In genomic region chr5:95892784-95893354, GRCh38 we compare ENCODE assay signal across 9 cellular contexts.
A peak's percentile ranks its signal among the peaks of the same experiment; 100 is the strongest.
DNase-seq lines count a peak whose midpoint lies in the region; ATAC-seq and TF ChIP-seq lines count a peak whose summit lies in the region.
"Had no signal": no experiment of that assay in that cellular context is flagged by ENCODE, and none has a peak within 500 bp of the region (broad histone marks: within the 10 kb centered on the region; RNA-seq: fewer than 3 reads in every experiment).

No MANE protein-coding gene starts in this region.

- H3K27ac Mint-ChIP-seq in natural killer cell = no peak overlapping the region
- no peak overlapping the region for H3K27ac Mint-ChIP-seq in natural killer cell treated with Interleukin-12 subunit alpha and Interleukin-12 subunit beta and Interleukin-15 and Interleukin-18, amount 100 ng/mL, for 72 hours
- H3K27ac Mint-ChIP-seq: activated naive CD8-positive, alpha-beta T cell had no signal

- no peak overlapping the region for H3K9ac ChIP-seq in parathyroid adenoma

- H3K36me3 ChIP-seq in parathyroid adenoma (ENCODE audit: control insufficient read depth, insufficient read depth, low read length) = no peaks in the 10 kb centered on the region

- no peaks in the 10 kb centered on the region for H3K9me3 Mint-ChIP-seq in natural killer cell
- no peaks in the 10 kb centered on the region for H3K9me3 Mint-ChIP-seq in natural killer cell treated with Interleukin-12 subunit alpha and Interleukin-12 subunit beta and Interleukin-15 and Interleukin-18, amount 100 ng/mL, for 72 hours

- ATAC-seq in natural killer cell = peak; percentile 57 to 83 (median 81)
- no peak for ATAC-seq in natural killer cell treated with Interleukin-12 subunit alpha and Interleukin-12 subunit beta and Interleukin-15 and Interleukin-18, amount 100 ng/mL, for 72 hours
- ATAC-seq in HG03066 (IDR thresholded peaks at IDR 0.05; ENCODE audit: low read depth, unreplicated experiment) = peak; percentile 78

- intact Hi-C loops in natural killer cell (cut with micrococcal nuclease) = no loop called here

- H3K4me1 ChIP-seq in parathyroid adenoma = no peaks in the 10 kb centered on the region

- no peaks in the 10 kb centered on the region for H3K27me3 Mint-ChIP-seq in natural killer cell (ENCODE audit: low read depth in 2 of 2)
- no peaks in the 10 kb centered on the region for H3K27me3 Mint-ChIP-seq in natural killer cell treated with Interleukin-12 subunit alpha and Interleukin-12 subunit beta and Interleukin-15 and Interleukin-18, amount 100 ng/mL, for 72 hours
- H3K27me3 Mint-ChIP-seq: activated naive CD8-positive, alpha-beta T cell had no signal

- H3K4me1 Mint-ChIP-seq in natural killer cell = no peaks in the 10 kb centered on the region
- peaks cover 4 to 9% of the 10 kb centered on the region in 2 donors for H3K4me1 Mint-ChIP-seq in natural killer cell treated with Interleukin-12 subunit alpha and Interleukin-12 subunit beta and Interleukin-15 and Interleukin-18, amount 100 ng/mL, for 72 hours (ENCODE audit: low read depth in 2 of 2)

- no peak overlapping the region for H3K4me3 ChIP-seq in epithelial cell of esophagus (ENCODE audit: low read length)
- no peak overlapping the region for H3K4me3 ChIP-seq in parathyroid adenoma (ENCODE audit: low read depth, low read length)

- H3K79me2 ChIP-seq in parathyroid adenoma = no peaks in the 10 kb centered on the region

- peaks cover 8% of the 10 kb centered on the region for H3K36me3 Mint-ChIP-seq in natural killer cell
- H3K36me3 Mint-ChIP-seq in natural killer cell treated with Interleukin-12 subunit alpha and Interleukin-12 subunit beta and Interleukin-15 and Interleukin-18, amount 100 ng/mL, for 72 hours = peaks cover 21% of the 10 kb centered on the region

- no peak overlapping the region for H3K4me3 Mint-ChIP-seq in natural killer cell
- H3K4me3 Mint-ChIP-seq in natural killer cell treated with Interleukin-12 subunit alpha and Interleukin-12 subunit beta and Interleukin-15 and Interleukin-18, amount 100 ng/mL, for 72 hours = no peak overlapping the region
- H3K4me3 Mint-ChIP-seq: activated naive CD8-positive, alpha-beta T cell had no signal

- no peaks in the 10 kb centered on the region for H3K9me3 ChIP-seq in parathyroid adenoma (ENCODE audit: control insufficient read depth, low read length)

- H2AFZ ChIP-seq in parathyroid adenoma = no peak overlapping the region

- H3K4me2 ChIP-seq in parathyroid adenoma (ENCODE audit: low read length) = no peak overlapping the region

- H3K27me3 ChIP-seq in parathyroid adenoma (ENCODE audit: control insufficient read depth, insufficient read depth, low read length) = no peaks in the 10 kb centered on the region

- no peak overlapping the region for H3K27ac ChIP-seq in parathyroid adenoma

- in situ Hi-C loops in SK-MEL-5 (cut with HindIII; ENCODE audit: low pct_unique_long_range_greater_than_20kb, low sequenced_read_pairs) = no loop called here

- DNase-seq in natural killer cell = no peak
- DNase-seq in natural killer cell treated with Interleukin-12 subunit alpha and Interleukin-12 subunit beta and Interleukin-15 and Interleukin-18, amount 100 ng/mL, for 72 hours (ENCODE audit: low spot score) = no peak
- peak; percentile 59 for DNase-seq in SK-MEL-5 (ENCODE audit: low read depth, low spot score)
- DNase-seq in epithelial cell of esophagus (ENCODE audit: low read depth) = no peak
- no peak for DNase-seq in pons (ENCODE audit: low spot score)
- no peak for DNase-seq in middle frontal gyrus (ENCODE audit: extremely low spot score, low spot score)

- peak; percentile 60 for TF ChIP-seq CTCF in natural killer cell (IDR thresholded peaks at IDR 0.05)
- peak; percentile 66 for TF ChIP-seq CTCF in epithelial cell of esophagus (IDR thresholded peaks at IDR 0.05; ENCODE audit: insufficient read depth, low read depth, low read length, missing control alignments)
- TF ChIP-seq CTCF in parathyroid adenoma (IDR thresholded peaks at IDR 0.05) = peak; percentile 56

Comparison
In these comparisons a context has a peak if more than half of its experiments do, and no peak if none do; other contexts are left out.
1. ATAC-seq: peak in natural killer cell (3 of 3) and HG03066 (single experiment); none in natural killer cell treated with Interleukin-12 subunit alpha and Interleukin-12 subunit beta and Interleukin-15 and Interleukin-18, amount 100 ng/mL, for 72 hours (0 of 2).
2. Peak in every context shown above with its lines, with median percentiles within 50 percentile points of each other: CTCF ChIP-seq.